Comparison of ENCODE assay signal across 2 cellular contexts in genomic region chr1:2073382-2074230, GRCh38.
TF ChIP-seq lines count a peak whose summit lies in the region.

No MANE protein-coding gene starts in this region.

TF ChIP-seq in HEK293, 187 proteins besides CTCF, POLR2A, EP300 and RAD21:
- peak; percentile 74 for TF ChIP-seq BCL11A (tag by site-specific recombination; IDR thresholded peaks at IDR 0.05; ENCODE audit: low read depth)
- no peak for TF ChIP-seq HIC1 (tag by site-specific recombination; IDR thresholded peaks at IDR 0.05)

TF ChIP-seq in K562, 482 proteins besides CTCF, POLR2A, EP300 and RAD21:
- TF ChIP-seq CREB1 (IDR thresholded peaks at IDR 0.05) (peak; percentile 61; the same call in 1 of the 2 replicates), CREB1 (CRISPR knock-in tag; IDR thresholded peaks at IDR 0.05) (peak; percentile 79), JUND (IDR thresholded peaks at IDR 0.05; ENCODE audit: borderline replicate concordance, low read depth, low read length) (peak; percentile 57; the same call in 1 of the 2 replicates), JUND (tag; IDR thresholded peaks at IDR 0.05; ENCODE audit: borderline replicate concordance, low read depth, low read length) (no peak), CREM (IDR thresholded peaks at IDR 0.05; ENCODE audit: low read depth) (peak; percentile 94), ZNF184 (CRISPR knock-in tag; IDR thresholded peaks at IDR 0.05) (no peak), ATF2 (CRISPR knock-in tag; IDR thresholded peaks at IDR 0.05) (peak; percentile 37; the same call in 1 of the 2 replicates), ATF1 (CRISPR knock-in tag; IDR thresholded peaks at IDR 0.05) (peak; percentile 49; the same call in 1 of the 2 replicates), ATF1 (tag; IDR thresholded peaks at IDR 0.05) (peak; percentile 91), EZH2 (IDR thresholded peaks at IDR 0.05; ENCODE audit: borderline replicate concordance, low read depth, low read length) (0 out of 2 replicates have a peak, but pooled peaks have one; percentile 43), HOMEZ (CRISPR knock-in tag; IDR thresholded peaks at IDR 0.05) (no peak), ATF3 (IDR thresholded peaks at IDR 0.05) (peak; percentile 30), ATF3 (CRISPR knock-in tag; conservative IDR thresholded peaks at IDR 0.05) (no peak), NR2C1 (IDR thresholded peaks at IDR 0.05) (peak; percentile 67; the same call in 1 of the 2 replicates), NR2C1 (tag; IDR thresholded peaks at IDR 0.05) (peak; percentile 63), ATF7 (IDR thresholded peaks at IDR 0.05) (peak; percentile 58), ESRRA (IDR thresholded peaks at IDR 0.05; ENCODE audit: borderline replicate concordance, low read depth) (no peak), NR2C2 (CRISPR knock-in tag; IDR thresholded peaks at IDR 0.05) (no peak), NR2C2 (tag; IDR thresholded peaks at IDR 0.05) (0 out of 2 replicates have a peak, but pooled peaks have one; percentile 21)
